In the genomic region with DNA sequence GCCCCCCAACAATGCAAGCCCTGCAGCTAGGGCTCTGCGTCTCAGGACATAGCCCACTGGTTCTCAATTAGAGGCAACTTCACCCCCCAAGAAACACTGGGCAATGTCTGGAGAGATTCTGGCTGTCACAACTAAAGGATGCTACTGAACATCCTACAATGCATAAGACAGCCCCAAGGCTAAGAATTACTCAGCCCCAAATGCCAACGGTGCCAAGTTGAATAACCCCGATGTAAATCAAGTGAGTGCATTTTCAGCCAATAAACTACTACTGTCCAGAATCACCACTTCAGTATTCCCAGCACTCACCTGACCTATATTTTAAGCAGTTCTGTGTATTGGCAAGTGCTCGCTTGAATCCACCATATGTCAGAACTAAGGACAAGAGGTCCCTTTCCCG, we compare ENCODE assay signal across 17 cellular contexts. TPM values are rescaled to one million over a fixed set of nuclear protein-coding genes. Genes with fewer than 3 reads are reported as not detected.
"Had no signal": no experiment of that assay in that cellular context is flagged by ENCODE, and none has a peak within 500 bp of the region (broad histone marks: within the 10 kb centered on the region; RNA-seq: fewer than 3 reads in every experiment).

No MANE protein-coding gene starts in this region.

- H3K36me3 ChIP-seq: brain microvascular endothelial cell had no signal

- FAIRE-seq: TTC549 had no signal

- H3K4me3 Mint-ChIP-seq: activated CD4-positive, alpha-beta T cell treated with anti-CD3 and anti-CD28 coated beads, Interleukin-2, amount 10 ng/mL, durations not matched to agents 7 days and 5 days; activated naive CD8-positive, alpha-beta T cell treated with anti-CD3 and anti-CD28 coated beads, Interleukin-2, amount 10 ng/mL, durations not matched to agents 7 days and 5 days; stimulated activated naive CD8-positive, alpha-beta T cell treated with anti-CD3 and anti-CD28 coated beads, Interleukin-15, Interleukin-2, amounts not matched to agents 100 ng/mL and 50 ng/mL, for 24 hours had no signal

- H3K9me3 ChIP-seq: lower lobe of right lung, upper lobe of left lung had no signal

- H3K27ac ChIP-seq: brain microvascular endothelial cell, lower lobe of right lung had no signal

- H3K4me3 ChIP-seq: lower lobe of right lung, upper lobe of left lung had no signal

- H3K27ac Mint-ChIP-seq: activated CD4-positive, alpha-beta T cell treated with anti-CD3 and anti-CD28 coated beads, Interleukin-2, amount 10 ng/mL, durations not matched to agents 7 days and 5 days; activated naive CD8-positive, alpha-beta T cell treated with anti-CD3 and anti-CD28 coated beads, Interleukin-2, amount 10 ng/mL, durations not matched to agents 7 days and 5 days; immature natural killer cell; stimulated activated naive CD8-positive, alpha-beta T cell treated with anti-CD3 and anti-CD28 coated beads, Interleukin-15, Interleukin-2, amounts not matched to agents 100 ng/mL and 50 ng/mL, for 24 hours; T-helper 17 cell had no signal

- DNase-seq: activated CD4-positive, alpha-beta T cell treated with anti-CD3 and anti-CD28 coated beads, Interleukin-2, amount 10 ng/mL, durations not matched to agents 7 days and 5 days; activated CD8-positive, alpha-beta memory T cell treated with anti-CD3 and anti-CD28 coated beads for 24 hours; activated naive CD4-positive, alpha-beta T cell; activated naive CD8-positive, alpha-beta T cell treated with anti-CD3 and anti-CD28 coated beads, Interleukin-2, amount 10 ng/mL, durations not matched to agents 7 days and 5 days; brain microvascular endothelial cell; cerebellar nuclear complex; effector memory CD4-positive, alpha-beta T cell; immature natural killer cell; left colon; lower lobe of right lung; T-helper 17 cell had no signal

- ATAC-seq: left colon, lower lobe of right lung, sciatic nerve, T-helper 17 cell had no signal

- H3K36me3 Mint-ChIP-seq: activated naive CD8-positive, alpha-beta T cell treated with anti-CD3 and anti-CD28 coated beads, Interleukin-2, amount 10 ng/mL, durations not matched to agents 7 days and 5 days; immature natural killer cell had no signal

- H3K9me3 Mint-ChIP-seq: activated CD4-positive, alpha-beta T cell treated with anti-CD3 and anti-CD28 coated beads, Interleukin-2, amount 10 ng/mL, durations not matched to agents 7 days and 5 days; activated naive CD8-positive, alpha-beta T cell treated with anti-CD3 and anti-CD28 coated beads, Interleukin-2, amount 10 ng/mL, durations not matched to agents 7 days and 5 days; immature natural killer cell; stimulated activated naive CD8-positive, alpha-beta T cell treated with anti-CD3 and anti-CD28 coated beads, Interleukin-15, Interleukin-2, amounts not matched to agents 100 ng/mL and 50 ng/mL, for 24 hours had no signal

RNA-seq across cellular contexts. Expression of gene RIPK4, which starts 6.9 kb away (rescaled TPM):
- total RNA-seq: temporal lobe had no signal
- polyA plus RNA-seq: immature natural killer cell, neural cell had no signal
